ENCODE assay signal across 12 cellular contexts in genomic region chr9:109986423-109987055, GRCh38.
DNase-seq lines count a peak whose midpoint lies in the region; ATAC-seq and TF ChIP-seq lines count a peak whose summit lies in the region.
"Had no signal": no experiment of that assay in that cellular context is flagged by ENCODE, and none has a peak within 500 bp of the region (broad histone marks: within the 10 kb centered on the region; RNA-seq: fewer than 3 reads in every experiment).

No MANE protein-coding gene starts in this region.

- H3K9me3 ChIP-seq in GM23248 (ENCODE audit: low read depth) (no peaks in the 10 kb centered on the region), adipocyte (ENCODE audit: control insufficient read depth, low read length) (no peaks in the 10 kb centered on the region), gastrocnemius medialis (no peaks in the 10 kb centered on the region)

- H3K27me3 Mint-ChIP-seq in stimulated activated memory B cell treated with anti-CD40 and anti-IgM and Interleukin-4, amounts not matched to agents 10 μg/mL and 1 μg/mL and 100 μg/mL, for 72 hours = no peaks in the 10 kb centered on the region

- TF ChIP-seq CTCF in foreskin keratinocyte (conservative IDR thresholded peaks at IDR 0.05) (no peak), gastrocnemius medialis (IDR thresholded peaks at IDR 0.05 in 4 of 5, conservative IDR thresholded peaks at IDR 0.05 in 1 of 5) (no peak)

- no peaks in the 10 kb centered on the region for H3K9me2 ChIP-seq in GM23248 (ENCODE audit: insufficient read depth)

- in situ Hi-C loops in GM23248 (cut with MboI) (no loop called here), gastrocnemius medialis (cut with MboI; ENCODE audit: low sequenced_read_pairs in 4 of 4) (loop anchor here in 1 of 4 donors (10.0 kb wide), 1 partner anchor 58 kb away; no protein-coding TSS in a partner anchor)

- intact Hi-C loops in gastrocnemius medialis (cut with DNase I; ENCODE audit: low total_unique reads) = no loop called here

- H3K27ac ChIP-seq in GM23248 (peak overlapping the region; percentile 86), foreskin keratinocyte (no peak overlapping the region), gastrocnemius medialis (no peak overlapping the region)

- peak overlapping the region; percentile 37 for H3K4me2 ChIP-seq in GM23248 (ENCODE audit: unreplicated experiment)

- WGBS in GM23248 (ENCODE audit: low coverage in 1 of 2, low lambda C conversion rate in 2 of 2, missing lambda C conversion rate in 2 of 2), 2 experiments = 3 to 11% methylated on average over 1 of the region's 1 CpG

- peak overlapping the region; percentile 59 for H3K9ac ChIP-seq in GM23248
- peak overlapping the region; percentile 77 for H3K9ac ChIP-seq in adipocyte (ENCODE audit: low read length)

- H2AFZ ChIP-seq in GM23248 = no peak overlapping the region

- H3K27me3 ChIP-seq in GM23248 (replicated peaks; ENCODE audit: insufficient read depth) (no peaks in the 10 kb centered on the region), adipocyte (replicated peaks; ENCODE audit: control insufficient read depth, insufficient read depth, low read length) (no peaks in the 10 kb centered on the region), foreskin keratinocyte (no peaks in the 10 kb centered on the region), gastrocnemius medialis (no peaks in the 10 kb centered on the region)

- peaks cover 10% of the 10 kb centered on the region for H3K9me3 Mint-ChIP-seq in stimulated activated memory B cell treated with anti-CD40 and anti-IgM and Interleukin-4, amounts not matched to agents 10 μg/mL and 1 μg/mL and 100 μg/mL, for 72 hours

- H3K4me3 Mint-ChIP-seq in stimulated activated memory B cell treated with anti-CD40 and anti-IgM and Interleukin-4, amounts not matched to agents 10 μg/mL and 1 μg/mL and 100 μg/mL, for 72 hours = no peak overlapping the region

- DNase-seq in GM23248 (peak; percentile 88), adipocyte (ENCODE audit: low read depth) (peak; percentile 91), foreskin keratinocyte (peak; percentile 79 to 91), NCI-H1436 treated with DMSO at 0.1 percent for 48 hours (lab: John Stamatoyannopoulos, UW) (no peak), GM19238 (ENCODE audit: insufficient read length, low spot score) (no peak), NCI-H146 (lab: John Stamatoyannopoulos, UW) (no peak), gastrocnemius medialis (no peak)
- DNase-seq: activated T-cell treated with anti-CD3 and anti-CD28 coated beads, Interleukin-2, amount 50 U/mL, for 1 hour; cortex of kidney; DMS79; right cardiac atrium had no signal

- peak overlapping the region; percentile 49 for H3K27ac Mint-ChIP-seq in stimulated activated memory B cell treated with anti-CD40 and anti-IgM and Interleukin-4, amounts not matched to agents 10 μg/mL and 1 μg/mL and 100 μg/mL, for 72 hours

- no peaks in the 10 kb centered on the region for H3K36me3 ChIP-seq in GM23248 (ENCODE audit: low read depth)
- peaks cover 5% of the 10 kb centered on the region for H3K36me3 ChIP-seq in adipocyte (ENCODE audit: control insufficient read depth, insufficient read depth, low read length, severe bottlenecking)
- H3K36me3 ChIP-seq in gastrocnemius medialis = no peaks in the 10 kb centered on the region

- H3K4me3 ChIP-seq in GM23248 = peak overlapping the region; percentile 36
- H3K4me3 ChIP-seq in adipocyte (ENCODE audit: low read length) = peak overlapping the region; percentile 23
- H3K4me3 ChIP-seq in gastrocnemius medialis = no peak overlapping the region

- peaks cover 23% of the 10 kb centered on the region for H3K36me3 Mint-ChIP-seq in stimulated activated memory B cell treated with anti-CD40 and anti-IgM and Interleukin-4, amounts not matched to agents 10 μg/mL and 1 μg/mL and 100 μg/mL, for 72 hours

- H3F3A ChIP-seq in GM23248 (ENCODE audit: insufficient read depth) = peaks cover 38% of the 10 kb centered on the region

- peak; percentile 41 for ATAC-seq in foreskin keratinocyte
- no peak for ATAC-seq in stimulated activated memory B cell treated with anti-CD40 and anti-IgM and Interleukin-4, amounts not matched to agents 10 μg/mL and 1 μg/mL and 100 μg/mL, for 72 hours
- ATAC-seq in gastrocnemius medialis = no peak

- peaks cover 9% of the 10 kb centered on the region; the same call in 1 of the 2 replicates for H3K79me2 ChIP-seq in GM23248 (ENCODE audit: insufficient read depth)

- no peaks in the 10 kb centered on the region for H4K20me1 ChIP-seq in GM23248 (ENCODE audit: insufficient read depth)

- H3K4me1 Mint-ChIP-seq in stimulated activated memory B cell treated with anti-CD40 and anti-IgM and Interleukin-4, amounts not matched to agents 10 μg/mL and 1 μg/mL and 100 μg/mL, for 72 hours = peaks cover 12% of the 10 kb centered on the region

- peaks cover 51% of the 10 kb centered on the region for H3K4me1 ChIP-seq in GM23248 (ENCODE audit: insufficient read depth)
- H3K4me1 ChIP-seq in adipocyte (ENCODE audit: control insufficient read depth, insufficient read depth, low read length) = peaks cover 51% of the 10 kb centered on the region
- peaks cover 15% of the 10 kb centered on the region for H3K4me1 ChIP-seq in foreskin keratinocyte
- no peaks in the 10 kb centered on the region for H3K4me1 ChIP-seq in gastrocnemius medialis

- no peak for TF ChIP-seq POLR2A in gastrocnemius medialis (IDR thresholded peaks at IDR 0.05)

Comparison
In these comparisons a context has a peak if more than half of its experiments do, and no peak if none do; other contexts are left out.
1. DNase-seq: peak in GM23248 (single experiment), adipocyte (single experiment) and foreskin keratinocyte (2 of 2); none in NCI-H1436 treated with DMSO at 0.1 percent for 48 hours (single experiment), GM19238 (single experiment), NCI-H146 (single experiment) and gastrocnemius medialis (0 of 2).
2. H3K4me3 ChIP-seq: peak in GM23248 (single experiment) and adipocyte (single experiment); none in gastrocnemius medialis (0 of 4).